In the genomic region with DNA sequence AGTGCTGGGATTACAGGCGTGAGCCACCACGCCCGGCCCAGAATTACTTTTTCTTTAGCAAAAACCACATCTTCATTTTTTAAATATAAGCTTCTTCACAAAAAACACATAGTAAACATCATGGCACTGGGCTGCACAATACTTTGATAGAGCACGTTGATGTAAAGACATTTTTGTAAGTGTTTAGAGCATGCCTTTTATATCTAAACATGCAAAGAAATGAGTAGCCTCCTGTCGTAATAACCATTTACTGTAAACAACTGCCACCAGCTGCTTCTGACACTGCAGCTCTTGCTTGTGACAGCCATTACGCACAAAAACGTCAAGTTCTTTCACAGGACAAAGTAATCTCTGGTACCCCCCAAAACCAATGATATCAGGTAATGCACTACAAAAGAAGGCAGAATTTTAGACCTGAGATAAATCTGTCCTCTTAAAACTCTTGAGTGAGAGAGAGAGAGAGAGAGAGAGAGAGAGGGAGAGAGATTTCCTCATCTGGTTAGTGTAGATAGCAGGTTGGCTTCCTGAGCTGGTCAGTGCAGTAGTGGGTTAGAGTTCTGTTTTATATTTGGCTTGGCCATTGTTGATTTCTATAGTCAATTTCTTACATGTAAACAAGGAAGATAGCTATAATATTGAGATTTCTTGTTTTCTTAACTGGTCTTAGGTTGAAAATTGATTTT, we compare ENCODE assay signal across 1 cellular context.
TF ChIP-seq lines count a peak whose summit lies in the region.

No MANE protein-coding gene starts in this region.

TF ChIP-seq in HepG2, 621 proteins besides CTCF, POLR2A, EP300 and RAD21:
- no peak for TF ChIP-seq HNF4A (CRISPR knock-in tag; IDR thresholded peaks at IDR 0.05)
- TF ChIP-seq ZNF792 (CRISPR knock-in tag; IDR thresholded peaks at IDR 0.05): peak; percentile 87; the same call in 1 of the 2 replicates
